In the genomic region with DNA sequence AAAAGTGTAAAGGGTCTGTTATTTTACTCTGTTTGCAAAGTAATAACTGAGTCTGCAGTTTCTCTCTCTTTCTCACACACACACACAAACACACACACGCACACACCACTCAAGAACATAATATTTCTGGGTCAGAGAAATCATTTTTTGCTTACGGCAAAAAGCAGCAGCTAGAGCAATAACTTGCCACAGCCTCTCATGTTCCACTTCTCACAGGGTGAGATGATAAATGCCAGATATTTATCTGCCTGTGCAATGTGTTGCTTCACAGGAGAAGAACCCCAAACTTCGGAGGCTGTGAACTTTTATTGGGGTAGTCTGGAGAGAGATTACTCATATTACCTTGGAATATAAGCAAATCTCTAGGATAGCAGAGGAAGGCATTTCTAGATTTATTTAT, we compare ENCODE assay signal across 19 cellular contexts.
DNase-seq lines count a peak whose midpoint lies in the region; ATAC-seq and TF ChIP-seq lines count a peak whose summit lies in the region.
"Had no signal": no experiment of that assay in that cellular context is flagged by ENCODE, and none has a peak within 500 bp of the region (broad histone marks: within the 10 kb centered on the region; RNA-seq: fewer than 3 reads in every experiment).

No MANE protein-coding gene starts in this region.

- peak overlapping the region; percentile 49 for H3K4me2 ChIP-seq in BLaER1
- H3K4me2 ChIP-seq in mesenchymal stem cell (ENCODE audit: low read length, poor library complexity, severe bottlenecking): no peak overlapping the region

- H2AK5ac ChIP-seq in mesenchymal stem cell (ENCODE audit: low read length, severe bottlenecking): no peak overlapping the region

- no peak overlapping the region for H3K14ac ChIP-seq in mesenchymal stem cell (ENCODE audit: low read length in 2 of 2)

- H3K9ac ChIP-seq in BLaER1: no peak overlapping the region
- H3K9ac ChIP-seq in mesenchymal stem cell (ENCODE audit: low read length): no peak overlapping the region
- H3K9ac ChIP-seq: GM23248 had no signal

- H2BK15ac ChIP-seq in mesenchymal stem cell (ENCODE audit: low read depth, poor library complexity, severe bottlenecking): no peak overlapping the region

- peaks cover 4% of the 10 kb centered on the region for H3K9me3 ChIP-seq in BLaER1
- no peaks in the 10 kb centered on the region for H3K9me3 ChIP-seq in mesenchymal stem cell (ENCODE audit: control insufficient read depth, low read length)
- H3K9me3 ChIP-seq: SJSA1 had no signal

- no peak overlapping the region for H4K8ac ChIP-seq in mesenchymal stem cell (ENCODE audit: low read length)

- no peak overlapping the region for H4K91ac ChIP-seq in mesenchymal stem cell (ENCODE audit: low read length)

- no peak overlapping the region for H2BK12ac ChIP-seq in mesenchymal stem cell (ENCODE audit: low read length in 2 of 2)

- H3K4me1 ChIP-seq in BLaER1 (peaks cover 16% of the 10 kb centered on the region), mesenchymal stem cell (ENCODE audit: control insufficient read depth, insufficient read depth, low read depth, low read length) (no peaks in the 10 kb centered on the region)

- ATAC-seq in HG03095 (IDR thresholded peaks at IDR 0.05; ENCODE audit: unreplicated experiment) (no peak), GM18868 (IDR thresholded peaks at IDR 0.05; ENCODE audit: unreplicated experiment) (no peak)
- ATAC-seq in activated naive CD8-positive, alpha-beta T cell treated with anti-CD3 and anti-CD28 coated beads, Interleukin-2, amount 50 U/mL, for 24 hours: no peak
- ATAC-seq: GM12878, Right ventricle myocardium inferior had no signal

- H3K36me3 ChIP-seq in BLaER1: no peaks in the 10 kb centered on the region
- no peaks in the 10 kb centered on the region for H3K36me3 ChIP-seq in mesenchymal stem cell (ENCODE audit: control insufficient read depth in 1 of 2, insufficient read depth in 2 of 2, low read depth in 1 of 2, low read length in 2 of 2)
- H3K36me3 ChIP-seq: SJSA1 had no signal

- DNase-seq in HCEC 1CT (peak; percentile 30), choroid plexus epithelial cell (ENCODE audit: low read depth) (peak; percentile 61), mesenchymal stem cell (peak; percentile 25)
- no peak for DNase-seq in central memory CD4-positive, alpha-beta T cell
- no peak for DNase-seq in activated naive CD8-positive, alpha-beta T cell treated with anti-CD3 and anti-CD28 coated beads, Interleukin-2, amount 50 U/mL, for 24 hours
- DNase-seq: 8988T, GM23248, Kasumi-1, NCI-H1694 treated with DMSO at 0.1 percent for 48 hours, NCI-H2081 treated with DMSO at 0.1 percent for 48 hours, NCI-H446, NCI-H526 had no signal

- H3K18ac ChIP-seq in mesenchymal stem cell (ENCODE audit: low read depth in 1 of 2, low read length in 2 of 2): no peak overlapping the region

- WGBS in mesenchymal stem cell: 33% methylated on average over 2 of the region's 3 CpGs

- H3K79me1 ChIP-seq in mesenchymal stem cell (replicated peaks; ENCODE audit: low read length, poor library complexity, severe bottlenecking): no peaks in the 10 kb centered on the region

- H2BK5ac ChIP-seq in mesenchymal stem cell (ENCODE audit: low read depth, low read length, poor library complexity, severe bottlenecking): no peak overlapping the region

- H3K27me3 ChIP-seq in BLaER1 (no peaks in the 10 kb centered on the region), mesenchymal stem cell (ENCODE audit: control insufficient read depth in 1 of 2, insufficient read depth in 1 of 2, low read length in 2 of 2) (no peaks in the 10 kb centered on the region)
- H3K27me3 ChIP-seq: SJSA1 had no signal

- no peak overlapping the region for H3K27ac Mint-ChIP-seq in activated naive CD8-positive, alpha-beta T cell treated with anti-CD3 and anti-CD28 coated beads, Interleukin-2, amount 50 U/mL, for 24 hours

- no peaks in the 10 kb centered on the region for H4K20me1 ChIP-seq in BLaER1

- H3K4ac ChIP-seq in mesenchymal stem cell (ENCODE audit: low read depth in 1 of 2, low read length in 2 of 2): no peak overlapping the region

- H2BK120ac ChIP-seq in mesenchymal stem cell (ENCODE audit: low read depth, low read length): no peak overlapping the region

- H3K23ac ChIP-seq in mesenchymal stem cell (ENCODE audit: low read length in 2 of 2): no peak overlapping the region

- no peaks in the 10 kb centered on the region for H3K36me3 Mint-ChIP-seq in activated naive CD8-positive, alpha-beta T cell treated with anti-CD3 and anti-CD28 coated beads, Interleukin-2, amount 50 U/mL, for 24 hours (ENCODE audit: low read depth)

- H3K27ac ChIP-seq in BLaER1: no peak overlapping the region
- no peak overlapping the region for H3K27ac ChIP-seq in mesenchymal stem cell (ENCODE audit: low read length, poor library complexity, severe bottlenecking)
- H3K27ac ChIP-seq: C4-2B, GM23248, SJSA1 had no signal

- H3K9me3 Mint-ChIP-seq in activated naive CD8-positive, alpha-beta T cell treated with anti-CD3 and anti-CD28 coated beads, Interleukin-2, amount 50 U/mL, for 24 hours: peaks cover under 1% of the 10 kb centered on the region

- H3K4me1 Mint-ChIP-seq in activated naive CD8-positive, alpha-beta T cell treated with anti-CD3 and anti-CD28 coated beads, Interleukin-2, amount 50 U/mL, for 24 hours: no peaks in the 10 kb centered on the region

- H3K4me3 ChIP-seq in BLaER1 (no peak overlapping the region), choroid plexus epithelial cell (ENCODE audit: low read depth, low read length) (no peak overlapping the region), mesenchymal stem cell (ENCODE audit: insufficient read depth in 1 of 2, low read depth in 1 of 2, low read length in 2 of 2) (no peak overlapping the region)
- H3K4me3 ChIP-seq: GM12878, GM23248, SJSA1 had no signal

- H3K27me3 Mint-ChIP-seq in activated naive CD8-positive, alpha-beta T cell treated with anti-CD3 and anti-CD28 coated beads, Interleukin-2, amount 50 U/mL, for 24 hours: no peaks in the 10 kb centered on the region

- no peak overlapping the region for H3K4me3 Mint-ChIP-seq in activated naive CD8-positive, alpha-beta T cell treated with anti-CD3 and anti-CD28 coated beads, Interleukin-2, amount 50 U/mL, for 24 hours

- no peak overlapping the region for H2AFZ ChIP-seq in mesenchymal stem cell (ENCODE audit: low read depth, low read length)
- H2AFZ ChIP-seq: GM23248 had no signal

- no peak for TF ChIP-seq CTCF in choroid plexus epithelial cell (conservative IDR thresholded peaks at IDR 0.05; ENCODE audit: low read depth, low read length)

Comparison
In these comparisons a context has a peak if more than half of its experiments do, and no peak if none do; other contexts are left out.
1. DNase-seq: peak in HCEC 1CT (single experiment), choroid plexus epithelial cell (single experiment) and mesenchymal stem cell (single experiment); none in central memory CD4-positive, alpha-beta T cell (single experiment) and activated naive CD8-positive, alpha-beta T cell treated with anti-CD3 and anti-CD28 coated beads, Interleukin-2, amount 50 U/mL, for 24 hours (single experiment).